Comparison of ENCODE assay signal across 4 cellular contexts in genomic region chr6:95679981-95680380, GRCh38.
"Had no signal": no experiment of that assay in that cellular context is flagged by ENCODE, and none has a peak within 500 bp of the region (broad histone marks: within the 10 kb centered on the region; RNA-seq: fewer than 3 reads in every experiment).

No MANE protein-coding gene starts in this region.

- ATAC-seq: Panc1, PC-3, Right ventricle myocardium inferior, SK-N-SH treated with all-trans-retinoic acid at 6 μM for 48 hours had no signal
